Comparison of ENCODE assay signal across 24 cellular contexts in the genomic region with DNA sequence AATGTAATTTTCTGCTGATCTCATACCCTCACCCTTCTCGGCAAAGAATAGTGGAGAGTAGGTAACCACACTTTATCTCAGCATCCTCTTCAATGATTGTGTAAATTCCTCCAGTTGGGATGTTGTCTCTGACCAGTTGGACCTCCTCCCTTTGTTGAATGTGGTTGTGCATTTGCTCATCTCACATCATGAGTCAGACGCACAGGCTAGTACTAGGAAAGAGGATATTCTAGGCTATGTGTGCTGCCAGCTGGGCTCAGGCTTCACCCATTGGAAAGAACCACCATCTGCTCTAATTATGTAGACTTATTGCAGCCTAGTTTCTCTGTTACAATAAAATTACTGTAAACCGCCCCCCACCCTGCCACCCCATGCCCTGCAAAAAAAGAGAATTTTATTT.
DNase-seq lines count a peak whose midpoint lies in the region; ATAC-seq and TF ChIP-seq lines count a peak whose summit lies in the region.
"Had no signal": no experiment of that assay in that cellular context is flagged by ENCODE, and none has a peak within 500 bp of the region (broad histone marks: within the 10 kb centered on the region; RNA-seq: fewer than 3 reads in every experiment).

No MANE protein-coding gene starts in this region.

- CTCF ChIA-PET in IMR-90 (lab: Yijun Ruan, JAX): no interaction called here

- no peak overlapping the region for H2BK20ac ChIP-seq in IMR-90 (ENCODE audit: low read depth, low read length)

- H3K9me1 ChIP-seq in IMR-90 (ENCODE audit: insufficient read depth, low read length): no peaks in the 10 kb centered on the region

- no peak for TF ChIP-seq CTCF in IMR-90 (conservative IDR thresholded peaks at IDR 0.05; ENCODE audit: low read depth, low read length)
- TF ChIP-seq CTCF in fibroblast of the aortic adventitia (IDR thresholded peaks at IDR 0.05; ENCODE audit: insufficient read depth, low read length): no peak
- no peak for TF ChIP-seq CTCF in type B pancreatic cell (conservative IDR thresholded peaks at IDR 0.05)
- no peak for TF ChIP-seq CTCF in GM10266 (IDR thresholded peaks at IDR 0.05; ENCODE audit: control insufficient read depth, insufficient read depth, low read depth, missing control alignments)

- no peak overlapping the region for H3K4ac ChIP-seq in IMR-90 (ENCODE audit: low read depth, low read length)

- H3K14ac ChIP-seq in IMR-90 (replicated peaks; ENCODE audit: low read depth, low read length): no peak overlapping the region

- no peak overlapping the region for H3K23ac ChIP-seq in IMR-90 (ENCODE audit: low read depth, low read length)

- H3K9me3 Mint-ChIP-seq in type B pancreatic cell: no peaks in the 10 kb centered on the region

- no peak overlapping the region for H4K91ac ChIP-seq in IMR-90 (ENCODE audit: insufficient read depth, low read depth, low read length)

- no peaks in the 10 kb centered on the region for H3K4me1 Mint-ChIP-seq in type B pancreatic cell (ENCODE audit: unreplicated experiment)
- H3K4me1 Mint-ChIP-seq: activated T-helper 17 cell treated with anti-CD3 and anti-CD28 coated beads, Interleukin-2, amount 50 U/mL, for 72 hours; CD8-positive, alpha-beta memory T cell had no signal

- H3K4me2 ChIP-seq in GM23248 (ENCODE audit: unreplicated experiment) (no peak overlapping the region), IMR-90 (ENCODE audit: low read depth, low read length) (no peak overlapping the region)

- H3K18ac ChIP-seq in IMR-90 (ENCODE audit: low read depth, low read length): no peak overlapping the region

- no peak overlapping the region for H4K8ac ChIP-seq in IMR-90 (ENCODE audit: low read depth in 2 of 2, low read length in 2 of 2)

- H3K4me3 ChIP-seq in GM23248 (no peak overlapping the region), IMR-90 (ENCODE audit: insufficient read depth, low read depth, low read length) (no peak overlapping the region), fibroblast of the aortic adventitia (ENCODE audit: low read depth, low read length) (no peak overlapping the region)
- H3K4me3 ChIP-seq: ascending aorta, psoas muscle, stomach had no signal

- no peak overlapping the region for H2AK9ac ChIP-seq in IMR-90 (replicated peaks; ENCODE audit: low read depth, low read length, poor library complexity)

- H2AFZ ChIP-seq in GM23248 (no peak overlapping the region), IMR-90 (replicated peaks; ENCODE audit: low read length, poor library complexity) (no peak overlapping the region)

- no peak for TF ChIP-seq RAD21 in IMR-90 (IDR thresholded peaks at IDR 0.05; ENCODE audit: low read length)

- no peak overlapping the region for H4K5ac ChIP-seq in IMR-90 (ENCODE audit: low read depth, low read length)

- intact Hi-C loops in IMR-90 (cut with micrococcal nuclease): no loop called here

- no peak overlapping the region for H3K27ac ChIP-seq in GM23248
- no peak overlapping the region for H3K27ac ChIP-seq in IMR-90 (ENCODE audit: insufficient read depth, low read length)
- H3K27ac ChIP-seq: ascending aorta, neutrophil, psoas muscle, stomach, WERI-Rb-1 had no signal

- dilution Hi-C loops in IMR-90 (cut with HindIII; ENCODE audit: low sequenced_read_pairs, unreplicated experiment): no loop called here

- H3K27me3 ChIP-seq in GM23248 (replicated peaks; ENCODE audit: insufficient read depth): no peaks in the 10 kb centered on the region
- H3K27me3 ChIP-seq in IMR-90 (ENCODE audit: control insufficient read depth, insufficient read depth, low read length): no peaks in the 10 kb centered on the region
- H3K27me3 ChIP-seq: ascending aorta, neutrophil, stomach had no signal

- no peaks in the 10 kb centered on the region for H3K36me3 ChIP-seq in GM23248 (ENCODE audit: low read depth)
- H3K36me3 ChIP-seq in IMR-90 (ENCODE audit: control insufficient read depth, insufficient read depth, low read length): no peaks in the 10 kb centered on the region
- H3K36me3 ChIP-seq: ascending aorta, neutrophil, stomach, WERI-Rb-1 had no signal

- DNase-seq in GM23248 (peak; percentile 64), IMR-90 (peak; percentile 66), amniotic epithelial cell (ENCODE audit: low read depth) (peak; percentile 92), fibroblast of the aortic adventitia (ENCODE audit: low read depth) (peak; percentile 41), dedifferentiated amniotic fluid mesenchymal stem cell (ENCODE audit: extremely low spot score) (no peak), type B pancreatic cell (ENCODE audit: extremely low spot score, unreplicated experiment) (no peak), GM10266 (ENCODE audit: extremely low spot score) (no peak)
- DNase-seq: AML-193; CD8-positive, alpha-beta memory T cell; DMS153; GF-D8; GOT3; Kasumi-1; mesenchymal stem cell; NCI-H774; stomach; trophoblast cell had no signal

- H3K36me3 Mint-ChIP-seq in type B pancreatic cell: no peaks in the 10 kb centered on the region
- H3K36me3 Mint-ChIP-seq: activated naive CD4-positive, alpha-beta T cell treated with anti-CD3 and anti-CD28 coated beads, Interleukin-2, amount 50 U/mL, for 72 hours had no signal

- H3K9ac ChIP-seq in GM23248 (no peak overlapping the region), IMR-90 (ENCODE audit: low read depth, low read length) (no peak overlapping the region)

- H2AK5ac ChIP-seq in IMR-90 (ENCODE audit: low read depth, low read length): no peak overlapping the region

- WGBS in GM23248 (ENCODE audit: low coverage in 1 of 2, low lambda C conversion rate in 2 of 2, missing lambda C conversion rate in 2 of 2), 2 experiments: 90 to 94% methylated on average over 3 of the region's 3 CpGs
- WGBS in IMR-90 (ENCODE audit: extremely low coverage in 2 of 2, insufficient read length in 1 of 2), 2 experiments: no CpG with 5 or more reads among the region's 3 CpGs

- BruUV-seq in IMR-90 (replicated peaks; lab: Mats Ljungman, UMichigan): no TSS peak

- H3K79me2 ChIP-seq in GM23248 (ENCODE audit: insufficient read depth): no peaks in the 10 kb centered on the region

- H3F3A ChIP-seq in GM23248 (ENCODE audit: insufficient read depth): no peaks in the 10 kb centered on the region

- H2BK5ac ChIP-seq in IMR-90 (ENCODE audit: low read depth, low read length, poor library complexity, severe bottlenecking): no peak overlapping the region

- no peak overlapping the region for H3K4me3 Mint-ChIP-seq in type B pancreatic cell
- H3K4me3 Mint-ChIP-seq: activated T-helper 17 cell treated with anti-CD3 and anti-CD28 coated beads, Interleukin-2, amount 50 U/mL, for 72 hours; CD8-positive, alpha-beta memory T cell had no signal

- H2BK15ac ChIP-seq in IMR-90 (ENCODE audit: low read depth, low read length): no peak overlapping the region

- H3K27ac Mint-ChIP-seq in type B pancreatic cell: no peak overlapping the region
- H3K27ac Mint-ChIP-seq: activated naive CD4-positive, alpha-beta T cell treated with anti-CD3 and anti-CD28 coated beads, Interleukin-2, amount 50 U/mL, for 72 hours; activated T-helper 17 cell treated with anti-CD3 and anti-CD28 coated beads, Interleukin-2, amount 50 U/mL, for 72 hours; CD8-positive, alpha-beta memory T cell had no signal

- TF ChIP-seq POLR2A in IMR-90 (IDR thresholded peaks at IDR 0.05; ENCODE audit: low read depth, low read length): no peak

- H3K9me3 ChIP-seq in GM23248 (ENCODE audit: low read depth): no peaks in the 10 kb centered on the region
- no peaks in the 10 kb centered on the region; the same call in 1 of the 2 replicates for H3K9me3 ChIP-seq in IMR-90 (ENCODE audit: control insufficient read depth, insufficient read depth, low read length)
- H3K9me3 ChIP-seq: ascending aorta, neutrophil, psoas muscle, stomach had no signal

- ATAC-seq in IMR-90 (ENCODE audit: low read depth): peak; percentile 64; the same call in 1 of the 2 replicates
- ATAC-seq: activated naive CD4-positive, alpha-beta T cell treated with anti-CD3 and anti-CD28 coated beads, Interleukin-2, amount 50 U/mL, for 72 hours; activated T-helper 17 cell treated with anti-CD3 and anti-CD28 coated beads, Interleukin-2, amount 50 U/mL, for 72 hours; psoas muscle; Right ventricle myocardium inferior had no signal

- in situ Hi-C loops in GM23248 (cut with MboI): no loop called here
- in situ Hi-C loops in IMR-90 (cut with MboI; ENCODE audit: low sequenced_read_pairs): no loop called here

- H2BK120ac ChIP-seq in IMR-90 (ENCODE audit: low read depth, low read length): no peak overlapping the region

- H3K79me1 ChIP-seq in IMR-90 (ENCODE audit: low read depth in 1 of 2, low read length in 2 of 2): no peaks in the 10 kb centered on the region

- H3K4me1 ChIP-seq in GM23248 (ENCODE audit: insufficient read depth) (no peaks in the 10 kb centered on the region), IMR-90 (ENCODE audit: control insufficient read depth, insufficient read depth, low read length) (no peaks in the 10 kb centered on the region)
- H3K4me1 ChIP-seq: ascending aorta, psoas muscle, stomach had no signal

- no peak overlapping the region for H3K56ac ChIP-seq in IMR-90 (ENCODE audit: extremely low read depth, insufficient read depth, low read length)

- no peaks in the 10 kb centered on the region for H4K20me1 ChIP-seq in GM23248 (ENCODE audit: insufficient read depth)
- no peaks in the 10 kb centered on the region for H4K20me1 ChIP-seq in IMR-90 (ENCODE audit: insufficient read depth, low read length)

- no peaks in the 10 kb centered on the region for H3K9me2 ChIP-seq in GM23248 (ENCODE audit: insufficient read depth)

- POLR2A ChIA-PET in IMR-90 (lab: Charles Lee; ENCODE audit: unreplicated experiment): no interaction called here

- no peaks in the 10 kb centered on the region for H3K27me3 Mint-ChIP-seq in type B pancreatic cell
- H3K27me3 Mint-ChIP-seq: activated T-helper 17 cell treated with anti-CD3 and anti-CD28 coated beads, Interleukin-2, amount 50 U/mL, for 72 hours; CD8-positive, alpha-beta memory T cell had no signal

TF ChIP-seq in IMR-90, 13 proteins besides CTCF, POLR2A, EP300 and RAD21 (continues in another document):
- TF ChIP-seq MAFK (IDR thresholded peaks at IDR 0.05; ENCODE audit: low read depth, low read length): no peak
- no peak for TF ChIP-seq SMC3 (IDR thresholded peaks at IDR 0.05; ENCODE audit: low read depth, low read length)
- TF ChIP-seq, protein P1, sequence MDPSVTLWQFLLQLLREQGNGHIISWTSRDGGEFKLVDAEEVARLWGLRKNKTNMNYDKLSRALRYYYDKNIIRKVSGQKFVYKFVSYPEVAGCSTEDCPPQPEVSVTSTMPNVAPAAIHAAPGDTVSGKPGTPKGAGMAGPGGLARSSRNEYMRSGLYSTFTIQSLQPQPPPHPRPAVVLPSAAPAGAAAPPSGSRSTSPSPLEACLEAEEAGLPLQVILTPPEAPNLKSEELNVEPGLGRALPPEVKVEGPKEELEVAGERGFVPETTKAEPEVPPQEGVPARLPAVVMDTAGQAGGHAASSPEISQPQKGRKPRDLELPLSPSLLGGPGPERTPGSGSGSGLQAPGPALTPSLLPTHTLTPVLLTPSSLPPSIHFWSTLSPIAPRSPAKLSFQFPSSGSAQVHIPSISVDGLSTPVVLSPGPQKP (IDR thresholded peaks at IDR 0.05; ENCODE audit: borderline replicate concordance, low read depth, low read length): no peak
- no peak for TF ChIP-seq BHLHE40 (IDR thresholded peaks at IDR 0.05; ENCODE audit: low read depth, low read length)
- no peak for TF ChIP-seq NFE2L2 (IDR thresholded peaks at IDR 0.05; ENCODE audit: low read depth, low read length)
- TF ChIP-seq CEBPB (IDR thresholded peaks at IDR 0.05; ENCODE audit: low read depth, low read length): no peak
- TF ChIP-seq RFX5 (IDR thresholded peaks at IDR 0.05; ENCODE audit: low read depth, low read length): no peak

Comparison
In these comparisons a context has a peak if more than half of its experiments do, and no peak if none do; other contexts are left out.
1. DNase-seq: peak in GM23248 (single experiment), IMR-90 (single experiment), amniotic epithelial cell (single experiment) and fibroblast of the aortic adventitia (single experiment); none in dedifferentiated amniotic fluid mesenchymal stem cell (single experiment), type B pancreatic cell (single experiment) and GM10266 (single experiment).